In genomic region chr6:141017941-141018340, GRCh38 we compare ENCODE assay signal across 31 cellular contexts.
"Had no signal": no experiment of that assay in that cellular context is flagged by ENCODE, and none has a peak within 500 bp of the region (broad histone marks: within the 10 kb centered on the region; RNA-seq: fewer than 3 reads in every experiment).

No MANE protein-coding gene starts in this region.

- H3K4me3 ChIP-seq: ascending aorta, cardiac muscle cell, colonic mucosa had no signal

- ATAC-seq: activated CD8-positive, alpha-beta memory T cell treated with anti-CD3 and anti-CD28 coated beads, Interleukin-2, amount 10 ng/mL, durations not matched to agents 7 days and 5 days; activated CD8-positive, alpha-beta T cell treated with anti-CD3 and anti-CD28 coated beads, Interleukin-2, amount 10 ng/mL, durations not matched to agents 7 days and 5 days; activated naive CD8-positive, alpha-beta T cell treated with anti-CD3 and anti-CD28 coated beads, Interleukin-2, amount 50 U/mL, for 24 hours had no signal

- FAIRE-seq: bronchial epithelial cell, TTC549 had no signal

- H3K27me3 ChIP-seq: ascending aorta, cardiac muscle cell, colonic mucosa had no signal

- H3K9me3 ChIP-seq: ascending aorta, colonic mucosa had no signal

- H3K27ac ChIP-seq: ascending aorta, cardiac muscle cell, colonic mucosa, VCaP had no signal

- H3K36me3 ChIP-seq: ascending aorta, cardiac muscle cell, colonic mucosa had no signal

- DNase-seq: activated B cell treated with CpG ODN at 0.5 μM for 24 hours; activated CD4-positive, alpha-beta memory T cell treated with anti-CD3 and anti-CD28 coated beads for 36 hours; activated CD4-positive, alpha-beta T cell treated with anti-CD3 and anti-CD28 coated beads for 4 hours; activated CD4-positive, alpha-beta T cell treated with anti-CD3 and anti-CD28 coated beads, Interleukin-2, amount 10 ng/mL, durations not matched to agents 24 days and 14 days; activated CD4-positive, alpha-beta T cell treated with anti-CD3 and anti-CD28 coated beads, Interleukin-2, amount 50 U/mL, for 1 hour; activated CD4-positive, alpha-beta T cell treated with anti-CD3 and anti-CD28 coated beads, Interleukin-2, amount 50 U/mL, for 4 hours; activated CD4-positive, CD25-positive, alpha-beta regulatory T cell treated with anti-CD3 and anti-CD28 coated beads, Interleukin-2, amount 50 U/mL, for 72 hours; activated CD8-positive, alpha-beta memory T cell treated with anti-CD3 and anti-CD28 coated beads for 24 hours; activated CD8-positive, alpha-beta memory T cell treated with anti-CD3 and anti-CD28 coated beads, Interleukin-2, amount 10 ng/mL, durations not matched to agents 7 days and 5 days; activated CD8-positive, alpha-beta memory T cell treated with anti-CD3 and anti-CD28 coated beads, Interleukin-2, amount 50 U/mL, for 48 hours; activated CD8-positive, alpha-beta T cell treated with anti-CD3 and anti-CD28 coated beads, Interleukin-2, amount 10 ng/mL, durations not matched to agents 7 days and 5 days; activated effector memory CD4-positive, alpha-beta T cell treated with Interleukin-2 at 50 U/mL for 16 hours; activated gamma-delta T cell; activated naive CD4-positive, alpha-beta T cell treated with anti-CD3 and anti-CD28 coated beads, Interleukin-2, amount 10 ng/mL, durations not matched to agents 7 days and 5 days; activated naive CD4-positive, alpha-beta T cell treated with Interleukin-2 at 50 U/mL for 16 hours; activated naive CD8-positive, alpha-beta T cell treated with anti-CD3 and anti-CD28 coated beads, Interleukin-2, amount 10 ng/mL, durations not matched to agents 7 days and 5 days; activated naive CD8-positive, alpha-beta T cell treated with anti-CD3 and anti-CD28 coated beads, Interleukin-2, amount 50 U/mL, for 24 hours; activated T-cell treated with anti-CD3 and anti-CD28 coated beads, Interleukin-2, amount 50 U/mL, for 24 hours; activated T-cell treated with anti-CD3 and anti-CD28 coated beads, Interleukin-2, amount 50 U/mL, for 48 hours; amygdala; anterior cingulate cortex; caudate nucleus; cerebellar nuclear complex; colonic mucosa; T-helper 2 cell; T-helper 9 cell had no signal

- H3K4me1 ChIP-seq: ascending aorta, colonic mucosa had no signal
